In genomic region chr4:7193040-7193958, GRCh38 we compare ENCODE assay signal across 8 cellular contexts. TPM values are rescaled to one million over a fixed set of nuclear protein-coding genes. Genes with fewer than 3 reads are reported as not detected.
DNase-seq lines count a peak whose midpoint lies in the region; ATAC-seq and TF ChIP-seq lines count a peak whose summit lies in the region.

No MANE protein-coding gene starts in this region.

- CTCF ChIA-PET in activated CD4-positive, alpha-beta T cell treated with anti-CD3 and anti-CD28 coated beads, Interleukin-2, amount 10 ng/mL, durations not matched to agents 7 days and 5 days (lab: Charles Lee) = no interaction called here

- H3K27ac ChIP-seq in thyroid gland = no peak overlapping the region

- TF ChIP-seq CTCF in chondrocyte (IDR thresholded peaks at IDR 0.05) (no peak), thyroid gland (IDR thresholded peaks at IDR 0.05) (no peak)

- no peak for TF ChIP-seq POLR2A in thyroid gland (IDR thresholded peaks at IDR 0.05)

- DNase-seq in NCI-H748 (lab: John Stamatoyannopoulos, UW; ENCODE audit: unreplicated experiment) (peak; percentile 50), NCI-H748 treated with DMSO at 0.1 percent for 48 hours (lab: John Stamatoyannopoulos, UW) (no peak), chondrocyte (ENCODE audit: low spot score) (no peak), memory B cell (ENCODE audit: low spot score in 2 of 2) (no peak), thyroid gland (peak; percentile 55 to 68), T-helper 1 cell (no peak), midbrain (lab: John Stamatoyannopoulos, UW) (no peak)
- no peak for DNase-seq in activated CD4-positive, alpha-beta T cell treated with anti-CD3 and anti-CD28 coated beads, Interleukin-2, amount 10 ng/mL, durations not matched to agents 7 days and 5 days

- H3K9me3 Mint-ChIP-seq in chondrocyte (ENCODE audit: low read depth) (no peaks in the 10 kb centered on the region), memory B cell (no peaks in the 10 kb centered on the region)
- no peaks in the 10 kb centered on the region for H3K9me3 Mint-ChIP-seq in activated CD4-positive, alpha-beta T cell treated with anti-CD3 and anti-CD28 coated beads, Interleukin-2, amount 10 ng/mL, durations not matched to agents 7 days and 5 days

- H3K27ac Mint-ChIP-seq in chondrocyte (ENCODE audit: unreplicated experiment) = no peak overlapping the region
- H3K27ac Mint-ChIP-seq in memory B cell = no peak overlapping the region
- no peak overlapping the region for H3K27ac Mint-ChIP-seq in activated CD4-positive, alpha-beta T cell treated with anti-CD3 and anti-CD28 coated beads, Interleukin-2, amount 10 ng/mL, durations not matched to agents 7 days and 5 days

- intact Hi-C loops in thyroid gland (cut with DNase I) = loop anchor here (5.0 kb wide), 4 partner anchors 104 to 609 kb away; no protein-coding TSS in a partner anchor

- H3K36me3 Mint-ChIP-seq in chondrocyte (ENCODE audit: low read depth) (no peaks in the 10 kb centered on the region), memory B cell (no peaks in the 10 kb centered on the region)
- no peaks in the 10 kb centered on the region for H3K36me3 Mint-ChIP-seq in activated CD4-positive, alpha-beta T cell treated with anti-CD3 and anti-CD28 coated beads, Interleukin-2, amount 10 ng/mL, durations not matched to agents 7 days and 5 days (ENCODE audit: low read depth)

- H3K4me3 ChIP-seq in thyroid gland (replicated peaks in 1 of 3) = peak overlapping the region in 1 of 3 donors; percentile 37

- no peaks in the 10 kb centered on the region for H3K27me3 ChIP-seq in thyroid gland

- WGBS in thyroid gland, 2 donors = 0 to 3% methylated on average over 1 to 26 of the region's 60 CpGs

- H3K4me3 Mint-ChIP-seq in chondrocyte (ENCODE audit: unreplicated experiment) (peak overlapping the region; percentile 69), memory B cell (peak overlapping the region; percentile 15)
- no peak overlapping the region for H3K4me3 Mint-ChIP-seq in activated CD4-positive, alpha-beta T cell treated with anti-CD3 and anti-CD28 coated beads, Interleukin-2, amount 10 ng/mL, durations not matched to agents 7 days and 5 days

- H3K4me1 Mint-ChIP-seq in chondrocyte (ENCODE audit: low read depth) (peaks cover 50% of the 10 kb centered on the region), memory B cell (peaks cover 6% of the 10 kb centered on the region)
- H3K4me1 Mint-ChIP-seq in activated CD4-positive, alpha-beta T cell treated with anti-CD3 and anti-CD28 coated beads, Interleukin-2, amount 10 ng/mL, durations not matched to agents 7 days and 5 days = no peaks in the 10 kb centered on the region

- H3K36me3 ChIP-seq in thyroid gland = no peaks in the 10 kb centered on the region

- H3K9me3 ChIP-seq in thyroid gland = no peaks in the 10 kb centered on the region

- peaks cover 20 to 38% of the 10 kb centered on the region in 2 donors for H3K4me1 ChIP-seq in thyroid gland

- H3K27me3 Mint-ChIP-seq in chondrocyte (ENCODE audit: low read depth) = peaks cover 24% of the 10 kb centered on the region
- H3K27me3 Mint-ChIP-seq in memory B cell = peaks cover 25% of the 10 kb centered on the region
- H3K27me3 Mint-ChIP-seq in activated CD4-positive, alpha-beta T cell treated with anti-CD3 and anti-CD28 coated beads, Interleukin-2, amount 10 ng/mL, durations not matched to agents 7 days and 5 days = peaks cover 37% of the 10 kb centered on the region

- POLR2A ChIA-PET in activated CD4-positive, alpha-beta T cell treated with anti-CD3 and anti-CD28 coated beads, Interleukin-2, amount 10 ng/mL, durations not matched to agents 7 days and 5 days (lab: Charles Lee) = no interaction called here

- no peak for ATAC-seq in memory B cell (ENCODE audit: low read depth)

RNA-seq across cellular contexts. Expression of gene SORCS2, which starts 1.0 kb away (rescaled TPM):
- 9.4 to 21.7 TPM (median 10.9 TPM) in 3 replicates for total RNA-seq in chondrocyte
- total RNA-seq in thyroid gland = 10 to 100 TPM in 1 of 4 donors, 1 to 10 TPM in 3; 1.7 to 13.6 (median 3.6) TPM
- not detected for total RNA-seq in activated CD4-positive, alpha-beta T cell treated with anti-CD3 and anti-CD28 coated beads, Interleukin-2, amount 10 ng/mL, durations not matched to agents 7 days and 5 days

Comparison
In these comparisons a context has a peak if more than half of its experiments do, and no peak if none do; other contexts are left out.
1. DNase-seq: peak in NCI-H748 (single experiment) and thyroid gland (2 of 2); none in NCI-H748 treated with DMSO at 0.1 percent for 48 hours (single experiment), chondrocyte (single experiment), memory B cell (0 of 2), T-helper 1 cell (0 of 5), activated CD4-positive, alpha-beta T cell treated with anti-CD3 and anti-CD28 coated beads, Interleukin-2, amount 10 ng/mL, durations not matched to agents 7 days and 5 days (single experiment) and midbrain (single experiment).